Comparison of ENCODE assay signal across 10 cellular contexts in the genomic region with DNA sequence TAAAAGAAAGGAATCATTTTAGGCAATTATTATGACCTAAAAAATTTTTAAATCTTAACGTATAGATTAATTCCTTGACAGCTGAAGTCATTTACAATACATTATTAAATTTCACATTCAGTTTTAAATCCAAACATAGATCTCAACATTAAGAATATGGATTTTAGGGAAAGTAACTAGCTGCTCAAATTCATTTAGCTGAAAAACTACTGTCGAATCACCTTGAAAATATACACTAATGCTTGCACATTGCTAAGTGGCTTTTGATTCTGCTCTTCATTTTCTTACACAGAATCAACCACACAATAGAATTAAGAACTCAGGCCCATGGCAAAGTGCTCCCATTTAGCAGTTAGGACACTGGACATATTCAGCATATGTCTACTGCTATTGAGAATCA.
DNase-seq lines count a peak whose midpoint lies in the region; ATAC-seq and TF ChIP-seq lines count a peak whose summit lies in the region.
"Had no signal": no experiment of that assay in that cellular context is flagged by ENCODE, and none has a peak within 500 bp of the region (broad histone marks: within the 10 kb centered on the region; RNA-seq: fewer than 3 reads in every experiment).

No MANE protein-coding gene starts in this region.

- no peak for ATAC-seq in activated T-helper 17 cell treated with anti-CD3 and anti-CD28 coated beads, Interleukin-2, amount 50 U/mL, for 72 hours (replicated peaks)
- ATAC-seq in GM21447 (IDR thresholded peaks at IDR 0.05; ENCODE audit: unreplicated experiment), result no peak

- peak overlapping the region; percentile 91 for H3K4me3 Mint-ChIP-seq in activated naive CD4-positive, alpha-beta T cell treated with anti-CD3 and anti-CD28 coated beads, Interleukin-2, amount 50 U/mL, for 24 hours
- H3K4me3 Mint-ChIP-seq in activated T-helper 17 cell treated with anti-CD3 and anti-CD28 coated beads, Interleukin-2, amount 50 U/mL, for 72 hours, result peak overlapping the region; percentile 96
- H3K4me3 Mint-ChIP-seq: H9 had no signal

- no peak for TF ChIP-seq POLR2A in thyroid gland (IDR thresholded peaks at IDR 0.05)

- no peaks in the 10 kb centered on the region for H3K9me3 Mint-ChIP-seq in activated naive CD4-positive, alpha-beta T cell treated with anti-CD3 and anti-CD28 coated beads, Interleukin-2, amount 50 U/mL, for 24 hours
- H3K9me3 Mint-ChIP-seq in activated T-helper 17 cell treated with anti-CD3 and anti-CD28 coated beads, Interleukin-2, amount 50 U/mL, for 72 hours, result no peaks in the 10 kb centered on the region
- H3K9me3 Mint-ChIP-seq: H9 had no signal

- H3K9me3 ChIP-seq in thyroid gland, result no peaks in the 10 kb centered on the region

- H4K5ac ChIP-seq in mesendoderm (ENCODE audit: low read length), result no peak overlapping the region

- WGBS in mesendoderm (ENCODE audit: extremely low coverage, insufficient coverage, low lambda C conversion rate), result 100% methylated on average over 1 of the region's 2 CpGs
- 81 to 87% methylated on average over 2 of the region's 2 CpGs for WGBS in thyroid gland, 2 donors

- TF ChIP-seq CTCF in thyroid gland (IDR thresholded peaks at IDR 0.05), result no peak

- peak overlapping the region; percentile 99 for H3K27ac Mint-ChIP-seq in activated naive CD4-positive, alpha-beta T cell treated with anti-CD3 and anti-CD28 coated beads, Interleukin-2, amount 50 U/mL, for 24 hours
- peak overlapping the region; percentile 90 for H3K27ac Mint-ChIP-seq in activated T-helper 17 cell treated with anti-CD3 and anti-CD28 coated beads, Interleukin-2, amount 50 U/mL, for 72 hours
- H3K27ac Mint-ChIP-seq: H9 had no signal

- no peaks in the 10 kb centered on the region for H3K4me1 ChIP-seq in mesendoderm (ENCODE audit: control insufficient read depth, low read depth, low read length)
- H3K4me1 ChIP-seq in thyroid gland, result peaks cover 13 to 26% of the 10 kb centered on the region in 2 donors

- H3K18ac ChIP-seq in mesendoderm (ENCODE audit: low read length), result no peak overlapping the region

- H3K27me3 Mint-ChIP-seq in activated naive CD4-positive, alpha-beta T cell treated with anti-CD3 and anti-CD28 coated beads, Interleukin-2, amount 50 U/mL, for 24 hours, result no peaks in the 10 kb centered on the region
- H3K27me3 Mint-ChIP-seq in activated T-helper 17 cell treated with anti-CD3 and anti-CD28 coated beads, Interleukin-2, amount 50 U/mL, for 72 hours, result no peaks in the 10 kb centered on the region

- peak overlapping the region; percentile 12 for H2BK120ac ChIP-seq in mesendoderm (ENCODE audit: low read depth, low read length)

- H2BK15ac ChIP-seq in mesendoderm (replicated peaks; ENCODE audit: low read depth), result no peak overlapping the region

- H3K27ac ChIP-seq in mesendoderm (ENCODE audit: low read depth, low read length) (no peak overlapping the region), thyroid gland (peak overlapping the region in 2 of 3 donors; percentile 79 to 90)
- H3K27ac ChIP-seq: C4-2B had no signal

- DNase-seq in activated naive CD4-positive, alpha-beta T cell (lab: John Stamatoyannopoulos, UW), result no peak
- DNase-seq in mesendoderm (no peak), thyroid gland (no peak), amniotic stem cell (lab: John Stamatoyannopoulos, UW) (no peak), Ammon's horn (ENCODE audit: low spot score) (no peak)
- DNase-seq: H9 had no signal

- no peaks in the 10 kb centered on the region for H3K36me3 ChIP-seq in mesendoderm (ENCODE audit: control insufficient read depth, insufficient read depth, low read length)
- H3K36me3 ChIP-seq in thyroid gland, result no peaks in the 10 kb centered on the region

- no peak overlapping the region for H2BK5ac ChIP-seq in mesendoderm (ENCODE audit: low read length)

- H2AK5ac ChIP-seq in mesendoderm (ENCODE audit: low read length), result no peak overlapping the region

- peaks cover 4% of the 10 kb centered on the region for H3K36me3 Mint-ChIP-seq in activated naive CD4-positive, alpha-beta T cell treated with anti-CD3 and anti-CD28 coated beads, Interleukin-2, amount 50 U/mL, for 24 hours
- H3K36me3 Mint-ChIP-seq in activated T-helper 17 cell treated with anti-CD3 and anti-CD28 coated beads, Interleukin-2, amount 50 U/mL, for 72 hours (ENCODE audit: low read depth), result peaks cover 82% of the 10 kb centered on the region

- H3K4me3 ChIP-seq in mesendoderm (ENCODE audit: low read length) (no peak overlapping the region), thyroid gland (replicated peaks in 1 of 3) (peak overlapping the region in 1 of 3 donors; percentile 79)

- no peak overlapping the region for H3K4ac ChIP-seq in mesendoderm (ENCODE audit: low read depth, low read length)

- no peaks in the 10 kb centered on the region for H3K79me2 ChIP-seq in mesendoderm (ENCODE audit: control insufficient read depth, insufficient read depth, low read length)

- H3K4me2 ChIP-seq in mesendoderm (ENCODE audit: low read length), result no peak overlapping the region

- H3K4me1 Mint-ChIP-seq in activated naive CD4-positive, alpha-beta T cell treated with anti-CD3 and anti-CD28 coated beads, Interleukin-2, amount 50 U/mL, for 24 hours, result peaks cover 73% of the 10 kb centered on the region
- peaks cover 12% of the 10 kb centered on the region for H3K4me1 Mint-ChIP-seq in activated T-helper 17 cell treated with anti-CD3 and anti-CD28 coated beads, Interleukin-2, amount 50 U/mL, for 72 hours

- intact Hi-C loops in thyroid gland (cut with DNase I), result no loop called here

- H3K23ac ChIP-seq in mesendoderm (ENCODE audit: low read length), result no peak overlapping the region

- H4K8ac ChIP-seq in mesendoderm (ENCODE audit: low read depth, low read length), result no peak overlapping the region

- no peak overlapping the region for H3K56ac ChIP-seq in mesendoderm (ENCODE audit: low read length)

- H3K9ac ChIP-seq in mesendoderm (ENCODE audit: low read length), result no peak overlapping the region

- no peaks in the 10 kb centered on the region for H3K27me3 ChIP-seq in mesendoderm (ENCODE audit: insufficient read depth, low read length, poor library complexity)
- no peaks in the 10 kb centered on the region for H3K27me3 ChIP-seq in thyroid gland

- H3K79me1 ChIP-seq in mesendoderm (ENCODE audit: low read length), result no peaks in the 10 kb centered on the region
